12 cellular contexts compared by ENCODE assay signal in genomic region chr17:68053237-68054030, GRCh38. TPM values are rescaled to one million over a fixed set of nuclear protein-coding genes. Genes with fewer than 3 reads are reported as not detected.
A peak's percentile ranks its signal among the peaks of the same experiment; 100 is the strongest.
DNase-seq lines count a peak whose midpoint lies in the region; ATAC-seq and TF ChIP-seq lines count a peak whose summit lies in the region.
"Had no signal": no experiment of that assay in that cellular context is flagged by ENCODE, and none has a peak within 500 bp of the region (broad histone marks: within the 10 kb centered on the region; RNA-seq: fewer than 3 reads in every experiment).

No MANE protein-coding gene starts in this region.

- POLR2A ChIA-PET in WTC11 (lab: Charles Lee): interaction anchor here (0.8 to 1.4 kb wide), 2 partner anchors 17 to 128 kb away, joined by 3 to 4 read pairs; no protein-coding TSS in a partner anchor
- POLR2A ChIA-PET in activated CD4-positive, alpha-beta memory T cell treated with anti-CD3 and anti-CD28 coated beads for 36 hours (lab: Charles Lee): no interaction called here

- no peak overlapping the region for H3K4me2 ChIP-seq in neural progenitor cell

- H3K9me3 Mint-ChIP-seq in WTC11 (peaks cover 8% of the 10 kb centered on the region), neural progenitor cell (no peaks in the 10 kb centered on the region)
- H3K9me3 Mint-ChIP-seq in activated CD4-positive, alpha-beta memory T cell treated with anti-CD3 and anti-CD28 coated beads for 36 hours: no peaks in the 10 kb centered on the region
- H3K9me3 Mint-ChIP-seq: activated B cell treated with CpG ODN at 0.5 μM for 24 hours; activated T-helper 2 cell treated with anti-CD3 and anti-CD28 coated beads, Interferon-gamma antibody, Interleukin-2, Interleukin-4, amounts not matched to agents 10 μg/mL and 5 μg/mL and 100 μg/mL, durations not matched to agents 14 hours and 24 hours and 36 hours had no signal

- no peak for ATAC-seq in WTC11
- ATAC-seq in HG03108 (IDR thresholded peaks at IDR 0.05; ENCODE audit: unreplicated experiment): no peak
- ATAC-seq in HG03439 (IDR thresholded peaks at IDR 0.05; ENCODE audit: unreplicated experiment): no peak

- no peak for TF ChIP-seq CTCF in WTC11 (IDR thresholded peaks at IDR 0.05)
- TF ChIP-seq CTCF in neural progenitor cell (IDR thresholded peaks at IDR 0.05): no peak

- H3K4me1 Mint-ChIP-seq in WTC11: peaks cover 11% of the 10 kb centered on the region
- H3K4me1 Mint-ChIP-seq in neural progenitor cell: peaks cover 13% of the 10 kb centered on the region
- peaks cover 2% of the 10 kb centered on the region for H3K4me1 Mint-ChIP-seq in activated CD4-positive, alpha-beta memory T cell treated with anti-CD3 and anti-CD28 coated beads for 36 hours (ENCODE audit: low read depth)
- H3K4me1 Mint-ChIP-seq: activated B cell treated with CpG ODN at 0.5 μM for 24 hours had no signal

- no peaks in the 10 kb centered on the region for H3K27me3 ChIP-seq in neural progenitor cell
- H3K27me3 ChIP-seq: dorsolateral prefrontal cortex had no signal

- H3K4me3 Mint-ChIP-seq in WTC11 (no peak overlapping the region), neural progenitor cell (no peak overlapping the region)
- H3K4me3 Mint-ChIP-seq in activated CD4-positive, alpha-beta memory T cell treated with anti-CD3 and anti-CD28 coated beads for 36 hours: no peak overlapping the region
- H3K4me3 Mint-ChIP-seq: activated B cell treated with CpG ODN at 0.5 μM for 24 hours had no signal

- DNase-seq in AG08396 (ENCODE audit: low spot score): peak; percentile 64
- no peak for DNase-seq in WTC11 (ENCODE audit: low spot score)
- peak; percentile 86 for DNase-seq in fibroblast of the conjunctiva (ENCODE audit: low read depth)
- no peak for DNase-seq in neural progenitor cell (ENCODE audit: low spot score)
- DNase-seq in activated CD4-positive, alpha-beta memory T cell treated with anti-CD3 and anti-CD28 coated beads for 36 hours: no peak
- no peak for DNase-seq in COLO668 (lab: John Stamatoyannopoulos, UW; ENCODE audit: unreplicated experiment)
- DNase-seq: activated B cell treated with CpG ODN at 0.5 μM for 24 hours, dorsolateral prefrontal cortex, NCI-H1694 treated with DMSO at 0.1 percent for 48 hours had no signal

- H4K20me1 ChIP-seq in neural progenitor cell (ENCODE audit: low read depth): no peaks in the 10 kb centered on the region

- H3K27ac Mint-ChIP-seq in WTC11 (0 out of 2 replicates have a peak overlapping the region, but pooled peaks have one; percentile 17), neural progenitor cell (peak overlapping the region; percentile 64)
- H3K27ac Mint-ChIP-seq in activated CD4-positive, alpha-beta memory T cell treated with anti-CD3 and anti-CD28 coated beads for 36 hours: no peak overlapping the region
- H3K27ac Mint-ChIP-seq: activated B cell treated with CpG ODN at 0.5 μM for 24 hours; activated T-helper 2 cell treated with anti-CD3 and anti-CD28 coated beads, Interferon-gamma antibody, Interleukin-2, Interleukin-4, amounts not matched to agents 10 μg/mL and 5 μg/mL and 100 μg/mL, durations not matched to agents 14 hours and 24 hours and 36 hours had no signal

- H3K36me3 Mint-ChIP-seq in WTC11 (peaks cover 3% of the 10 kb centered on the region; the same call in 1 of the 2 replicates), neural progenitor cell (no peaks in the 10 kb centered on the region)
- H3K36me3 Mint-ChIP-seq in activated CD4-positive, alpha-beta memory T cell treated with anti-CD3 and anti-CD28 coated beads for 36 hours: no peaks in the 10 kb centered on the region

- no peak overlapping the region for H3K4me3 ChIP-seq in neural progenitor cell
- H3K4me3 ChIP-seq: dorsolateral prefrontal cortex had no signal

- H3K27me3 Mint-ChIP-seq in WTC11 (ENCODE audit: low read depth): no peaks in the 10 kb centered on the region
- peaks cover 6% of the 10 kb centered on the region for H3K27me3 Mint-ChIP-seq in neural progenitor cell (ENCODE audit: insufficient read depth, low read depth)
- no peaks in the 10 kb centered on the region for H3K27me3 Mint-ChIP-seq in activated CD4-positive, alpha-beta memory T cell treated with anti-CD3 and anti-CD28 coated beads for 36 hours
- H3K27me3 Mint-ChIP-seq: activated B cell treated with CpG ODN at 0.5 μM for 24 hours had no signal

- CTCF ChIA-PET in WTC11 (lab: Charles Lee): interaction anchor here (1.1 to 1.6 kb wide), 2 partner anchors 111 to 147 kb away, joined by 4 read pairs; no protein-coding TSS in a partner anchor
- CTCF ChIA-PET in activated CD4-positive, alpha-beta memory T cell treated with anti-CD3 and anti-CD28 coated beads for 36 hours (lab: Charles Lee): no interaction called here

- no peak overlapping the region for H3K27ac ChIP-seq in neural progenitor cell

- no peak overlapping the region for H3K9ac ChIP-seq in neural progenitor cell

- no peaks in the 10 kb centered on the region for H3K9me3 ChIP-seq in neural progenitor cell (ENCODE audit: low read depth)

- no peak overlapping the region for H2AFZ ChIP-seq in neural progenitor cell (replicated peaks)

- H3K79me2 ChIP-seq in neural progenitor cell (ENCODE audit: low read depth): no peaks in the 10 kb centered on the region

- intact Hi-C loops in activated CD4-positive, alpha-beta memory T cell treated with anti-CD3 and anti-CD28 coated beads for 36 hours (cut with micrococcal nuclease): no loop called here

- no peaks in the 10 kb centered on the region for H3K36me3 ChIP-seq in neural progenitor cell

- H3K4me1 ChIP-seq in neural progenitor cell: no peaks in the 10 kb centered on the region

- H3F3A ChIP-seq in neural progenitor cell (ENCODE audit: low read depth): peaks cover 9% of the 10 kb centered on the region

TF ChIP-seq in WTC11, 78 proteins besides CTCF, POLR2A, EP300 and RAD21 (continues in another document):
- no peak for TF ChIP-seq ZNF232 (CRISPR knock-in tag; IDR thresholded peaks at IDR 0.05)
- TF ChIP-seq IRF2 (CRISPR knock-in tag; IDR thresholded peaks at IDR 0.05; ENCODE audit: borderline replicate concordance, low read depth): no peak
- no peak for TF ChIP-seq GRHL2 (CRISPR knock-in tag; IDR thresholded peaks at IDR 0.05; ENCODE audit: insufficient replicate concordance, severe bottlenecking)
- TF ChIP-seq NR2C2 (CRISPR knock-in tag; IDR thresholded peaks at IDR 0.05): no peak
- TF ChIP-seq CBFB (CRISPR knock-in tag; IDR thresholded peaks at IDR 0.05; ENCODE audit: low read depth): no peak
- no peak for TF ChIP-seq FOXK1 (CRISPR knock-in tag; IDR thresholded peaks at IDR 0.05)
- no peak for TF ChIP-seq E2F1 (CRISPR knock-in tag; IDR thresholded peaks at IDR 0.05)
- no peak for TF ChIP-seq RORB (CRISPR knock-in tag; IDR thresholded peaks at IDR 0.05)
- no peak for TF ChIP-seq ZNF396 (CRISPR knock-in tag; IDR thresholded peaks at IDR 0.05; ENCODE audit: borderline replicate concordance)
- TF ChIP-seq RELA (CRISPR knock-in tag; IDR thresholded peaks at IDR 0.05; ENCODE audit: borderline replicate concordance): no peak
- no peak for TF ChIP-seq TP53 (CRISPR knock-in tag; IDR thresholded peaks at IDR 0.05)
- no peak for TF ChIP-seq AFF4 (CRISPR knock-in tag; IDR thresholded peaks at IDR 0.05; ENCODE audit: borderline replicate concordance)

RNA-seq across cellular contexts. Expression of gene KPNA2, which starts 17.9 kb away (rescaled TPM):
- 426 to 466 TPM (median 431 TPM) in 3 replicates for total RNA-seq in WTC11 (2021)
- 480 and 549 TPM in 2 replicates for total RNA-seq in neural progenitor cell (ENCODE audit: low replicate concordance)
- total RNA-seq in activated CD4-positive, alpha-beta memory T cell treated with anti-CD3 and anti-CD28 coated beads for 36 hours: 100 to 1,000 TPM; 225 to 229 TPM

RNA-seq across cellular contexts. Expression of gene C17orf58, which starts 57.2 kb away (rescaled TPM):
- total RNA-seq in WTC11 (2021) (27.4 to 29.5 TPM (median 28.2 TPM) in 3 replicates), neural progenitor cell (ENCODE audit: low replicate concordance) (34.3 and 43.9 TPM in 2 replicates)
- total RNA-seq in activated CD4-positive, alpha-beta memory T cell treated with anti-CD3 and anti-CD28 coated beads for 36 hours: 10 to 100 TPM; 29.8 to 31.1 TPM

Comparison
In these comparisons a context has a peak if more than half of its experiments do, and no peak if none do; other contexts are left out.
1. DNase-seq: peak in AG08396 (single experiment) and fibroblast of the conjunctiva (single experiment); none in WTC11 (single experiment), neural progenitor cell (single experiment), activated CD4-positive, alpha-beta memory T cell treated with anti-CD3 and anti-CD28 coated beads for 36 hours (single experiment) and COLO668 (single experiment).